24 cellular contexts compared by ENCODE assay signal in the genomic region with DNA sequence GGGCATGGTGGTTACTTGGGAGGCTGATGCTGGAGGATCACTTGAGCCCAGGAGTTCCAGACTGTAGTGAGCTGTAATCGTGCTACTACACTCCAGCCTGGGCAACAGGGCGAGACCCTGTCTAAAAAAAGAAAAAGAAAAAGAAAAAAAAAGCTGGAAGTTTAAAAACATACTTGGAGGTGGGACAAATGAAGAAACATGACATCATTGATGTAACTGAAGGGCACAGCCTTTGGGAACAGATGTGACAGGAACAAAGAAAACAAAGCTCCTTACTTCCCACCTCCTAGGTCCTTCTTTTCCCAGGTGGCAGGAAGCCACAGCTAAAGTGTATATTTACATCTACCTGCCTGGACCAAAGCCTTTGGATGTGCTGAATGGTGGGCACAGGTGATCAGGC.
"Had no signal": no experiment of that assay in that cellular context is flagged by ENCODE, and none has a peak within 500 bp of the region (broad histone marks: within the 10 kb centered on the region; RNA-seq: fewer than 3 reads in every experiment).

No MANE protein-coding gene starts in this region.

- H3K4me2 ChIP-seq: hepatocyte had no signal

- H3K4me3 ChIP-seq: colonic mucosa, hepatocyte, left ventricle myocardium inferior, lower lobe of right lung, psoas muscle, spleen, tibial artery had no signal

- H3K9me3 ChIP-seq: colonic mucosa, left ventricle myocardium inferior, lower lobe of right lung, psoas muscle, spleen, tibial artery had no signal

- H3K79me2 ChIP-seq: hepatocyte, parathyroid adenoma had no signal

- H3K4me3 Mint-ChIP-seq: memory B cell; natural killer cell treated with Interleukin-12 subunit alpha and Interleukin-12 subunit beta and Interleukin-15 and Interleukin-18, amount 100 ng/mL, for 72 hours; stimulated activated memory B cell treated with anti-CD40 and anti-IgM and Interleukin-4, amounts not matched to agents 10 μg/mL and 1 μg/mL and 100 μg/mL, for 72 hours; stimulated activated naive CD8-positive, alpha-beta T cell treated with anti-CD3 and anti-CD28 coated beads, Interleukin-15, Interleukin-2, amounts not matched to agents 100 ng/mL and 50 ng/mL, for 24 hours had no signal

- H3K27me3 ChIP-seq: colonic mucosa, hepatocyte, spleen, tibial artery had no signal

- H3K9me3 Mint-ChIP-seq: memory B cell; natural killer cell treated with Interleukin-12 subunit alpha and Interleukin-12 subunit beta and Interleukin-15 and Interleukin-18, amount 100 ng/mL, for 72 hours; stimulated activated memory B cell treated with anti-CD40 and anti-IgM and Interleukin-4, amounts not matched to agents 10 μg/mL and 1 μg/mL and 100 μg/mL, for 72 hours; stimulated activated naive CD8-positive, alpha-beta T cell treated with anti-CD3 and anti-CD28 coated beads, Interleukin-15, Interleukin-2, amounts not matched to agents 100 ng/mL and 50 ng/mL, for 24 hours had no signal

- ATAC-seq: left cardiac atrium; lower lobe of right lung; natural killer cell treated with Interleukin-12 subunit alpha and Interleukin-12 subunit beta and Interleukin-15 and Interleukin-18, amount 100 ng/mL, for 72 hours; psoas muscle; sciatic nerve; stimulated activated memory B cell treated with anti-CD40 and anti-IgM and Interleukin-4, amounts not matched to agents 10 μg/mL and 1 μg/mL and 100 μg/mL, for 72 hours had no signal

- H3K27me3 Mint-ChIP-seq: memory B cell; natural killer cell treated with Interleukin-12 subunit alpha and Interleukin-12 subunit beta and Interleukin-15 and Interleukin-18, amount 100 ng/mL, for 72 hours; stimulated activated naive CD8-positive, alpha-beta T cell treated with anti-CD3 and anti-CD28 coated beads, Interleukin-15, Interleukin-2, amounts not matched to agents 100 ng/mL and 50 ng/mL, for 24 hours had no signal

- H2AFZ ChIP-seq: hepatocyte, parathyroid adenoma had no signal

- H3K36me3 ChIP-seq: colonic mucosa, lower lobe of right lung, spleen, tibial artery had no signal

- H3K36me3 Mint-ChIP-seq: memory B cell; natural killer cell treated with Interleukin-12 subunit alpha and Interleukin-12 subunit beta and Interleukin-15 and Interleukin-18, amount 100 ng/mL, for 72 hours; stimulated activated memory B cell treated with anti-CD40 and anti-IgM and Interleukin-4, amounts not matched to agents 10 μg/mL and 1 μg/mL and 100 μg/mL, for 72 hours had no signal

- H3K27ac Mint-ChIP-seq: memory B cell; natural killer cell treated with Interleukin-12 subunit alpha and Interleukin-12 subunit beta and Interleukin-15 and Interleukin-18, amount 100 ng/mL, for 72 hours; stimulated activated memory B cell treated with anti-CD40 and anti-IgM and Interleukin-4, amounts not matched to agents 10 μg/mL and 1 μg/mL and 100 μg/mL, for 72 hours; stimulated activated naive CD8-positive, alpha-beta T cell treated with anti-CD3 and anti-CD28 coated beads, Interleukin-15, Interleukin-2, amounts not matched to agents 100 ng/mL and 50 ng/mL, for 24 hours had no signal

- DNase-seq: colonic mucosa; effector CD4-positive, alpha-beta T cell; foreskin melanocyte; head of caudate nucleus; kidney; left cardiac atrium; left ventricle myocardium inferior; lower lobe of right lung; midbrain; occipital lobe; psoas muscle; retina; spleen; stimulated activated CD4-positive, alpha-beta T cell treated with anti-CD3 and anti-CD28 coated beads, Interleukin-15, amount 100 ng/mL, for 24 hours; stimulated activated CD4-positive, alpha-beta T cell treated with anti-CD3 and anti-CD28 coated beads, Interleukin-1b, Interleukin-23, amount 100 ng/mL, for 48 hours; stimulated activated CD4-positive, alpha-beta T cell treated with anti-CD3 and anti-CD28 coated beads, Interleukin-4, amount 100 ng/mL, for 24 hours; tibial artery had no signal

- H3K27ac ChIP-seq: colonic mucosa, hepatocyte, left ventricle myocardium inferior, lower lobe of right lung, parathyroid adenoma, psoas muscle, spleen, tibial artery had no signal
